Comparison of ENCODE assay signal across 1 cellular context in genomic region chr9:100379862-100380261, GRCh38.
TF ChIP-seq lines count a peak whose summit lies in the region.

No MANE protein-coding gene starts in this region.

TF ChIP-seq in GM23338, 12 proteins besides CTCF, POLR2A, EP300 and RAD21 (continued from another document):
- no peak for TF ChIP-seq ZNF462 (CRISPR knock-in tag; IDR thresholded peaks at IDR 0.05)
- TF ChIP-seq ZNF114 (CRISPR knock-in tag; IDR thresholded peaks at IDR 0.05), result no peak
- TF ChIP-seq STAT1 (IDR thresholded peaks at IDR 0.05; ENCODE audit: unreplicated experiment), result no peak
- TF ChIP-seq POLR2AphosphoS5 (IDR thresholded peaks at IDR 0.05; ENCODE audit: low read depth), result no peak
